8 cellular contexts compared by ENCODE assay signal in genomic region chr2:106085441-106085911, GRCh38.
A peak's percentile ranks its signal among the peaks of the same experiment; 100 is the strongest.
DNase-seq lines count a peak whose midpoint lies in the region; ATAC-seq, FAIRE-seq and TF ChIP-seq lines count a peak whose summit lies in the region.

No MANE protein-coding gene starts in this region.

- intact Hi-C loops in Panc1 (cut with micrococcal nuclease; ENCODE audit: unreplicated experiment), result loop anchor here (10.0 kb wide), 1 partner anchor 511 kb away; no protein-coding TSS in a partner anchor
- intact Hi-C loops in left colon (cut with DNase I, micrococcal nuclease), result no loop called here
- intact Hi-C loops in upper lobe of right lung (cut with DNase I), result no loop called here

- H3K9me3 ChIP-seq in Panc1 (ENCODE audit: control insufficient read depth, insufficient read depth, low read depth, low read length) (no peaks in the 10 kb centered on the region), astrocyte (ENCODE audit: insufficient read depth, low read depth, low read length) (no peaks in the 10 kb centered on the region), upper lobe of right lung (no peaks in the 10 kb centered on the region)

- H3K36me3 ChIP-seq in Panc1 (ENCODE audit: control insufficient read depth, insufficient read depth, low read length), result no peaks in the 10 kb centered on the region
- no peaks in the 10 kb centered on the region for H3K36me3 ChIP-seq in astrocyte (ENCODE audit: insufficient read depth, low read length)
- H3K36me3 ChIP-seq in upper lobe of right lung, result no peaks in the 10 kb centered on the region

- no peak overlapping the region for H2AFZ ChIP-seq in astrocyte (ENCODE audit: low read depth, low read length)

- no peak overlapping the region for H3K4me3 Mint-ChIP-seq in astrocyte (ENCODE audit: unreplicated experiment)

- no peak overlapping the region for H3K4me2 ChIP-seq in astrocyte (ENCODE audit: low read length)

- TF ChIP-seq CTCF in Panc1 (IDR thresholded peaks at IDR 0.05) (peak; percentile 52), astrocyte (IDR thresholded peaks at IDR 0.05; ENCODE audit: insufficient read depth, low read depth, low read length) (peak; percentile 9), upper lobe of right lung (IDR thresholded peaks at IDR 0.05) (peak; percentile 43), coronary artery (IDR thresholded peaks at IDR 0.05) (no peak)

- H3K9me3 Mint-ChIP-seq in astrocyte (ENCODE audit: unreplicated experiment), result no peaks in the 10 kb centered on the region

- CTCF ChIA-PET in Panc1 (lab: Charles Lee), result no interaction called here

- H3K79me2 ChIP-seq in astrocyte (ENCODE audit: insufficient read depth, low read length), result no peaks in the 10 kb centered on the region

- H3K36me3 Mint-ChIP-seq in astrocyte (ENCODE audit: low read depth, unreplicated experiment), result no peaks in the 10 kb centered on the region

- peak; percentile 81 for ATAC-seq in Panc1
- peak; percentile 94 for ATAC-seq in left colon
- ATAC-seq in upper lobe of right lung, result peak; percentile 59

- H3K4me1 ChIP-seq in Panc1 (ENCODE audit: control insufficient read depth, insufficient read depth, low read length) (no peaks in the 10 kb centered on the region), astrocyte (ENCODE audit: insufficient read depth, low read length) (no peaks in the 10 kb centered on the region), upper lobe of right lung (no peaks in the 10 kb centered on the region)

- H3K9ac ChIP-seq in astrocyte (ENCODE audit: low read length), result no peak overlapping the region

- H3K27ac Mint-ChIP-seq in astrocyte (ENCODE audit: unreplicated experiment), result no peak overlapping the region

- no peak for FAIRE-seq in astrocyte (lab: Jason Lieb, UNC)

- H3K4me1 Mint-ChIP-seq in astrocyte (ENCODE audit: low read depth, unreplicated experiment), result no peaks in the 10 kb centered on the region

- BruUV-seq in Panc1 (replicated peaks; lab: Mats Ljungman, UMichigan), result no TSS peak

- POLR2A ChIA-PET in Panc1 (lab: Charles Lee), result no interaction called here

- H4K20me1 ChIP-seq in astrocyte (ENCODE audit: insufficient read depth, low read length), result no peaks in the 10 kb centered on the region

- no peaks in the 10 kb centered on the region for H3K27me3 Mint-ChIP-seq in astrocyte (ENCODE audit: low read depth, unreplicated experiment)

- in situ Hi-C loops in Panc1 (cut with HindIII; ENCODE audit: low pct_unique_long_range_greater_than_20kb, low sequenced_read_pairs), result no loop called here

- H3K4me3 ChIP-seq in Panc1 (ENCODE audit: low read depth in 2 of 2, low read length in 2 of 2) (no peak overlapping the region), astrocyte (ENCODE audit: insufficient read depth, low read depth, low read length) (no peak overlapping the region), upper lobe of right lung (no peak overlapping the region), coronary artery (no peak overlapping the region)

- peak; percentile 3 for DNase-seq in NCI-H510A treated with DMSO at 0.1 percent for 48 hours (lab: John Stamatoyannopoulos, UW)
- no peak for DNase-seq in NCI-H510A (lab: John Stamatoyannopoulos, UW)
- DNase-seq in Panc1 (ENCODE audit: low read depth, low spot score), result no peak
- DNase-seq in astrocyte (ENCODE audit: low read depth), result no peak
- DNase-seq in left colon, result peak; percentile 49 to 61
- DNase-seq in upper lobe of right lung, result no peak
- no peak for DNase-seq in NCI-H2107 treated with DMSO at 0.1 percent for 48 hours (lab: John Stamatoyannopoulos, UW; ENCODE audit: unreplicated experiment)
- no peak for DNase-seq in coronary artery (ENCODE audit: low spot score)

- no peak overlapping the region for H3K27ac ChIP-seq in Panc1 (ENCODE audit: low read length)
- no peak overlapping the region for H3K27ac ChIP-seq in astrocyte (ENCODE audit: low read depth, low read length)
- no peak overlapping the region for H3K27ac ChIP-seq in upper lobe of right lung
- no peak overlapping the region for H3K27ac ChIP-seq in coronary artery

- 0 out of 2 replicates have a peak, but pooled peaks cover 2% of the 10 kb centered on the region for H3K27me3 ChIP-seq in Panc1 (ENCODE audit: control insufficient read depth, insufficient read depth, low read length)
- peaks cover 2% of the 10 kb centered on the region for H3K27me3 ChIP-seq in astrocyte (ENCODE audit: insufficient read depth, low read length)
- H3K27me3 ChIP-seq in upper lobe of right lung, result no peaks in the 10 kb centered on the region

Comparison
In these comparisons a context has a peak if more than half of its experiments do, and no peak if none do; other contexts are left out.
1. DNase-seq: peak in NCI-H510A treated with DMSO at 0.1 percent for 48 hours (single experiment) and left colon (2 of 2); none in NCI-H510A (single experiment), Panc1 (single experiment), astrocyte (single experiment), upper lobe of right lung (single experiment), NCI-H2107 treated with DMSO at 0.1 percent for 48 hours (single experiment) and coronary artery (single experiment).
2. Peak in every context shown above with its lines, with median percentiles within 50 percentile points of each other: ATAC-seq.